Comparison of ENCODE assay signal across 11 cellular contexts in the genomic region with DNA sequence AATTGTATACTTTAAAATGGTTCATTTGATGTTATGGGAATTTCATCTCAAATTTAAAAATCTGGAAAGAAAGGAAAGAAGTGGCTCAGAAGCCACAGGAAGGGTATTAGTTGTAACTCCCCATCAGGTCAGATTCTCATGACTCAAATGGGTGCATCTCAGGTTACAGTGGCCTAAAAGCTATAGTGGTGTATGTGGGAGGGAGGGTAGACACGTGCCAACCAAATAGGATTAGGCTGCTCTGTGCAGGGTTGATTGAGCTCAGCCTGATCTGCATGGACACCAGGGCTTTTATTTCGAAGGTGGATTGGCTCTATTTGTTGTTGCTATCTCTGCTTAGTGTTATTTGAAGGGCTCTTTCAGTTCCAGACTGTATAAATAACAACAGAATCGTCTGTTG.
DNase-seq lines count a peak whose midpoint lies in the region; ATAC-seq and TF ChIP-seq lines count a peak whose summit lies in the region.
"Had no signal": no experiment of that assay in that cellular context is flagged by ENCODE, and none has a peak within 500 bp of the region (broad histone marks: within the 10 kb centered on the region; RNA-seq: fewer than 3 reads in every experiment).

No MANE protein-coding gene starts in this region.

- ATAC-seq in HG03159 (IDR thresholded peaks at IDR 0.05; ENCODE audit: unreplicated experiment): no peak
- ATAC-seq: activated CD4-positive, CD25-positive, alpha-beta regulatory T cell treated with anti-CD3 and anti-CD28 coated beads, Interleukin-2, amount 50 U/mL, for 24 hours had no signal

- TF ChIP-seq POLR2A in erythroblast (IDR thresholded peaks at IDR 0.05; ENCODE audit: low read length): no peak

- DNase-seq in DMS53 treated with DMSO at 0.1 percent for 48 hours (lab: John Stamatoyannopoulos, UW; ENCODE audit: unreplicated experiment): peak; percentile 16
- peak; percentile 79 for DNase-seq in NCI-H2029 (lab: John Stamatoyannopoulos, UW)
- DNase-seq in SK-N-DZ (ENCODE audit: low spot score): peak; percentile 89
- DNase-seq in islet precursor cell: peak; percentile 63
- no peak for DNase-seq in erythroblast (lab: John Stamatoyannopoulos, UW)
- no peak for DNase-seq in stimulated activated CD4-positive, alpha-beta T cell treated with anti-CD3 and anti-CD28 coated beads, Interleukin-2, amount 100 ng/mL, for 48 hours
- no peak for DNase-seq in hippocampal formation (lab: John Stamatoyannopoulos, UW)
- DNase-seq: CD8-positive, alpha-beta memory T cell; NCI-H1048 had no signal

Comparison
In these comparisons a context has a peak if more than half of its experiments do, and no peak if none do; other contexts are left out.
1. DNase-seq: peak in DMS53 treated with DMSO at 0.1 percent for 48 hours (single experiment), NCI-H2029 (single experiment), SK-N-DZ (single experiment) and islet precursor cell (single experiment); none in erythroblast (0 of 2), stimulated activated CD4-positive, alpha-beta T cell treated with anti-CD3 and anti-CD28 coated beads, Interleukin-2, amount 100 ng/mL, for 48 hours (0 of 2) and hippocampal formation (0 of 2).